In genomic region chr18:394997-395383, GRCh38 we compare ENCODE assay signal across 10 cellular contexts.
DNase-seq lines count a peak whose midpoint lies in the region; TF ChIP-seq lines count a peak whose summit lies in the region.
"Had no signal": no experiment of that assay in that cellular context is flagged by ENCODE, and none has a peak within 500 bp of the region (broad histone marks: within the 10 kb centered on the region; RNA-seq: fewer than 3 reads in every experiment).

No MANE protein-coding gene starts in this region.

- peak overlapping the region; percentile 46 to 66 (median 58) for H3K27ac ChIP-seq in transverse colon

- intact Hi-C loops in transverse colon (cut with DNase I; ENCODE audit: low total_unique reads) = no loop called here

- H3K4me3 Mint-ChIP-seq in activated naive CD8-positive, alpha-beta T cell treated with anti-CD3 and anti-CD28 coated beads for 36 hours = no peak overlapping the region
- H3K4me3 Mint-ChIP-seq: activated naive CD8-positive, alpha-beta T cell treated with anti-CD3 and anti-CD28 coated beads, Interleukin-2, amount 50 U/mL, for 24 hours had no signal

- H3K27ac Mint-ChIP-seq in activated naive CD8-positive, alpha-beta T cell treated with anti-CD3 and anti-CD28 coated beads for 36 hours = no peak overlapping the region
- H3K27ac Mint-ChIP-seq: activated naive CD8-positive, alpha-beta T cell treated with anti-CD3 and anti-CD28 coated beads, Interleukin-2, amount 50 U/mL, for 24 hours had no signal

- TF ChIP-seq POLR2A in transverse colon (IDR thresholded peaks at IDR 0.05) = no peak

- no peaks in the 10 kb centered on the region for H3K36me3 Mint-ChIP-seq in activated naive CD8-positive, alpha-beta T cell treated with anti-CD3 and anti-CD28 coated beads for 36 hours

- no peak for TF ChIP-seq CTCF in astrocyte of the spinal cord (IDR thresholded peaks at IDR 0.05; ENCODE audit: low read depth, low read length)
- no peak for TF ChIP-seq CTCF in transverse colon (IDR thresholded peaks at IDR 0.05)

- H3K9me3 Mint-ChIP-seq in activated naive CD8-positive, alpha-beta T cell treated with anti-CD3 and anti-CD28 coated beads for 36 hours = no peaks in the 10 kb centered on the region
- H3K9me3 Mint-ChIP-seq: activated naive CD8-positive, alpha-beta T cell treated with anti-CD3 and anti-CD28 coated beads, Interleukin-2, amount 50 U/mL, for 24 hours had no signal

- H3K4me3 ChIP-seq in astrocyte of the spinal cord (ENCODE audit: low read depth, low read length) (no peak overlapping the region), transverse colon (no peak overlapping the region)

- no peaks in the 10 kb centered on the region for H3K27me3 ChIP-seq in transverse colon

- 42% methylated on average over 1 of the region's 1 CpG; no CpG with 5 or more reads in 1 of the 2 donors for WGBS in transverse colon (ENCODE audit: low coverage in 1 of 2), 2 donors

- TF ChIP-seq EP300 in transverse colon (IDR thresholded peaks at IDR 0.05; ENCODE audit: low read depth) = peak; percentile 5

- H3K36me3 ChIP-seq in transverse colon = no peaks in the 10 kb centered on the region

- DNase-seq in HS-27A (ENCODE audit: low read depth) (peak; percentile 57), astrocyte of the spinal cord (ENCODE audit: low read depth, low spot score) (peak; percentile 81), kidney glomerular epithelial cell (lab: John Stamatoyannopoulos, UW) (peak; percentile 57), transverse colon (no peak), DMS114 treated with DMSO at 0.1 percent for 48 hours (lab: John Stamatoyannopoulos, UW; ENCODE audit: unreplicated experiment) (no peak)
- DNase-seq in stimulated activated CD4-positive, alpha-beta T cell treated with anti-CD3 and anti-CD28 coated beads, Interleukin-12 subunit alpha, Interleukin-12 subunit beta, amount 100 ng/mL, for 4 hours = no peak
- DNase-seq in activated naive CD8-positive, alpha-beta T cell treated with anti-CD3 and anti-CD28 coated beads for 36 hours = no peak
- DNase-seq: activated CD4-positive, CD25-positive, alpha-beta regulatory T cell; activated naive CD8-positive, alpha-beta T cell treated with anti-CD3 and anti-CD28 coated beads, Interleukin-2, amount 50 U/mL, for 24 hours; stimulated activated CD4-positive, alpha-beta T cell treated with anti-CD3 and anti-CD28 coated beads, Interleukin-15, amount 100 ng/mL, for 24 hours had no signal

- H3K4me1 Mint-ChIP-seq in activated naive CD8-positive, alpha-beta T cell treated with anti-CD3 and anti-CD28 coated beads for 36 hours = no peaks in the 10 kb centered on the region
- H3K4me1 Mint-ChIP-seq: activated naive CD8-positive, alpha-beta T cell treated with anti-CD3 and anti-CD28 coated beads, Interleukin-2, amount 50 U/mL, for 24 hours had no signal

- no peaks in the 10 kb centered on the region for H3K9me3 ChIP-seq in transverse colon

- H3K4me1 ChIP-seq in transverse colon = peaks cover 0 to 31% (median 9%) of the 10 kb centered on the region in 4 donors

- in situ Hi-C loops in astrocyte of the spinal cord (cut with HindIII; ENCODE audit: low sequenced_read_pairs) (no loop called here), transverse colon (cut with MboI; ENCODE audit: low pct_ligation_motif_present in 1 of 4, low pct_unique_long_range_greater_than_20kb in 1 of 4, low sequenced_read_pairs in 3 of 4) (no loop called here)

- H3K27me3 Mint-ChIP-seq in activated naive CD8-positive, alpha-beta T cell treated with anti-CD3 and anti-CD28 coated beads for 36 hours = peaks cover 38% of the 10 kb centered on the region

Comparison
In these comparisons a context has a peak if more than half of its experiments do, and no peak if none do; other contexts are left out.
1. DNase-seq: peak in HS-27A (single experiment), astrocyte of the spinal cord (single experiment) and kidney glomerular epithelial cell (single experiment); none in transverse colon (single experiment), stimulated activated CD4-positive, alpha-beta T cell treated with anti-CD3 and anti-CD28 coated beads, Interleukin-12 subunit alpha, Interleukin-12 subunit beta, amount 100 ng/mL, for 4 hours (single experiment), DMS114 treated with DMSO at 0.1 percent for 48 hours (single experiment) and activated naive CD8-positive, alpha-beta T cell treated with anti-CD3 and anti-CD28 coated beads for 36 hours (single experiment).